9 cellular contexts compared by ENCODE assay signal in genomic region chr13:112712451-112712881, GRCh38. TPM values are rescaled to one million over a fixed set of nuclear protein-coding genes. Genes with fewer than 3 reads are reported as not detected.
DNase-seq lines count a peak whose midpoint lies in the region; ATAC-seq and TF ChIP-seq lines count a peak whose summit lies in the region.
"Had no signal": no experiment of that assay in that cellular context is flagged by ENCODE, and none has a peak within 500 bp of the region (broad histone marks: within the 10 kb centered on the region; RNA-seq: fewer than 3 reads in every experiment).

No MANE protein-coding gene starts in this region.

- DNase-seq in RWPE1 (ENCODE audit: low spot score) (no peak), testis (no peak)
- DNase-seq in activated CD8-positive, alpha-beta memory T cell treated with anti-CD3 and anti-CD28 coated beads, Interleukin-2, amount 10 ng/mL, durations not matched to agents 7 days and 5 days: no peak
- DNase-seq in activated naive CD4-positive, alpha-beta T cell treated with anti-CD3 and anti-CD28 coated beads, Interleukin-2, amount 50 U/mL, for 16 hours: no peak
- DNase-seq: activated CD4-positive, alpha-beta memory T cell treated with anti-CD3 and anti-CD28 coated beads, Interleukin-2, amount 10 ng/mL, durations not matched to agents 7 days and 5 days had no signal

- H3K36me3 ChIP-seq in esophagus (ENCODE audit: control insufficient read depth in 2 of 2, insufficient read depth in 2 of 2, low read length in 1 of 2) (no peaks in the 10 kb centered on the region), muscle layer of duodenum (ENCODE audit: control insufficient read depth in 1 of 2, insufficient read depth in 2 of 2, low read length in 2 of 2) (no peaks in the 10 kb centered on the region), testis (ENCODE audit: low read depth, missing control alignments) (no peaks in the 10 kb centered on the region)

- H3K27me3 Mint-ChIP-seq in activated CD8-positive, alpha-beta memory T cell treated with anti-CD3 and anti-CD28 coated beads, Interleukin-2, amount 10 ng/mL, durations not matched to agents 7 days and 5 days: no peaks in the 10 kb centered on the region
- H3K27me3 Mint-ChIP-seq: activated CD4-positive, alpha-beta memory T cell treated with anti-CD3 and anti-CD28 coated beads, Interleukin-2, amount 10 ng/mL, durations not matched to agents 7 days and 5 days had no signal

- H3K4me3 ChIP-seq in esophagus (ENCODE audit: low read depth in 1 of 2, low read length in 2 of 2) (no peak overlapping the region), muscle layer of duodenum (ENCODE audit: low read depth in 1 of 2, low read length in 2 of 2) (peak overlapping the region in 1 of 2 donors; percentile 21), testis (no peak overlapping the region)

- 94 to 95% methylated on average over 13 of the region's 13 CpGs for WGBS in esophagus, 2 donors
- WGBS in testis, 2 donors: 87 to 88% methylated on average over 13 of the region's 13 CpGs

- H3K4me1 ChIP-seq in esophagus (ENCODE audit: control insufficient read depth in 2 of 2, insufficient read depth in 2 of 2, low read length in 1 of 2) (peaks cover 0 to 12% of the 10 kb centered on the region in 2 donors), muscle layer of duodenum (ENCODE audit: control insufficient read depth in 1 of 2, insufficient read depth in 2 of 2, low read length in 2 of 2) (peaks cover 9 to 20% of the 10 kb centered on the region in 2 donors), testis (peaks cover 36% of the 10 kb centered on the region)

- no peak overlapping the region for H3K27ac Mint-ChIP-seq in activated CD8-positive, alpha-beta memory T cell treated with anti-CD3 and anti-CD28 coated beads, Interleukin-2, amount 10 ng/mL, durations not matched to agents 7 days and 5 days
- H3K27ac Mint-ChIP-seq: activated CD4-positive, alpha-beta memory T cell treated with anti-CD3 and anti-CD28 coated beads, Interleukin-2, amount 10 ng/mL, durations not matched to agents 7 days and 5 days had no signal

- peak overlapping the region; percentile 89 for H3K27ac ChIP-seq in RWPE1
- H3K27ac ChIP-seq in esophagus (ENCODE audit: low read depth in 2 of 2, low read length in 1 of 2): peak overlapping the region; percentile 69 to 83
- peak overlapping the region; percentile 86 for H3K27ac ChIP-seq in muscle layer of duodenum (ENCODE audit: low read length)
- H3K27ac ChIP-seq in testis: peak overlapping the region; percentile 78 to 79

- no peaks in the 10 kb centered on the region for H3K9me3 Mint-ChIP-seq in activated CD8-positive, alpha-beta memory T cell treated with anti-CD3 and anti-CD28 coated beads, Interleukin-2, amount 10 ng/mL, durations not matched to agents 7 days and 5 days (ENCODE audit: low read depth)
- H3K9me3 Mint-ChIP-seq: activated CD4-positive, alpha-beta memory T cell treated with anti-CD3 and anti-CD28 coated beads, Interleukin-2, amount 10 ng/mL, durations not matched to agents 7 days and 5 days had no signal

- H3K27me3 ChIP-seq in esophagus (ENCODE audit: control insufficient read depth in 1 of 2, insufficient read depth in 2 of 2, low read length in 2 of 2) (no peaks in the 10 kb centered on the region), muscle layer of duodenum (ENCODE audit: low read depth, low read length) (no peaks in the 10 kb centered on the region), testis (no peaks in the 10 kb centered on the region)

- CTCF ChIA-PET in RWPE1 (lab: Yijun Ruan, JAX): interaction anchor here (0.7 kb wide), 1 partner anchor 235 kb away, joined by 3 read pairs; no protein-coding TSS in a partner anchor
- CTCF ChIA-PET in activated CD8-positive, alpha-beta memory T cell treated with anti-CD3 and anti-CD28 coated beads, Interleukin-2, amount 10 ng/mL, durations not matched to agents 7 days and 5 days (lab: Charles Lee): no interaction called here

- intact Hi-C loops in testis (cut with DNase I; ENCODE audit: low total_unique reads): no loop called here

- POLR2A ChIA-PET in RWPE1 (lab: Yijun Ruan, JAX; ENCODE audit: low non-redundant PET): no interaction called here

- H3K9me3 ChIP-seq in esophagus (ENCODE audit: control insufficient read depth in 2 of 2, insufficient read depth in 1 of 2, low read depth in 1 of 2, low read length in 1 of 2) (no peaks in the 10 kb centered on the region), muscle layer of duodenum (ENCODE audit: control insufficient read depth in 1 of 2, low read length in 2 of 2) (peaks cover 0 to 6% of the 10 kb centered on the region in 2 donors), testis (no peaks in the 10 kb centered on the region)

- TF ChIP-seq CTCF in RWPE1 (conservative IDR thresholded peaks at IDR 0.05; ENCODE audit: low read depth) (no peak), testis (IDR thresholded peaks at IDR 0.05) (no peak)

- no peak for ATAC-seq in activated CD8-positive, alpha-beta memory T cell treated with anti-CD3 and anti-CD28 coated beads, Interleukin-2, amount 10 ng/mL, durations not matched to agents 7 days and 5 days
- ATAC-seq in GM18907 (IDR thresholded peaks at IDR 0.05; ENCODE audit: unreplicated experiment) (no peak), GM21528 (IDR thresholded peaks at IDR 0.05; ENCODE audit: low FRiP score, unreplicated experiment) (no peak)

- no peaks in the 10 kb centered on the region for H3K4me1 Mint-ChIP-seq in activated CD8-positive, alpha-beta memory T cell treated with anti-CD3 and anti-CD28 coated beads, Interleukin-2, amount 10 ng/mL, durations not matched to agents 7 days and 5 days

- H3K36me3 Mint-ChIP-seq in activated CD8-positive, alpha-beta memory T cell treated with anti-CD3 and anti-CD28 coated beads, Interleukin-2, amount 10 ng/mL, durations not matched to agents 7 days and 5 days: no peaks in the 10 kb centered on the region

- TF ChIP-seq POLR2A in testis (IDR thresholded peaks at IDR 0.05): no peak

- H3K4me3 Mint-ChIP-seq in activated CD8-positive, alpha-beta memory T cell treated with anti-CD3 and anti-CD28 coated beads, Interleukin-2, amount 10 ng/mL, durations not matched to agents 7 days and 5 days: no peak overlapping the region
- H3K4me3 Mint-ChIP-seq: activated CD4-positive, alpha-beta memory T cell treated with anti-CD3 and anti-CD28 coated beads, Interleukin-2, amount 10 ng/mL, durations not matched to agents 7 days and 5 days had no signal

RNA-seq across cellular contexts. Expression of gene ATP11A, which starts 22.6 kb away (rescaled TPM):
- polyA plus RNA-seq in esophagus (1 to 10 TPM; 4.2 to 6.7 TPM), testis (ENCODE audit: insufficient read depth, low read depth, low replicate concordance) (34.4 TPM)
- 100 to 1,000 TPM; 112 to 122 TPM for total RNA-seq in testis
- 10 to 100 TPM; 40.0 to 43.5 TPM for total RNA-seq in activated CD8-positive, alpha-beta memory T cell treated with anti-CD3 and anti-CD28 coated beads, Interleukin-2, amount 10 ng/mL, durations not matched to agents 7 days and 5 days
